ENCODE assay signal across 17 cellular contexts in genomic region chr4:181503800-181504364, GRCh38.
"Had no signal": no experiment of that assay in that cellular context is flagged by ENCODE, and none has a peak within 500 bp of the region (broad histone marks: within the 10 kb centered on the region; RNA-seq: fewer than 3 reads in every experiment).

No MANE protein-coding gene starts in this region.

- H3K36me3 ChIP-seq: colonic mucosa, neural progenitor cell had no signal

- H3K4me3 ChIP-seq: colonic mucosa, hepatocyte, neural progenitor cell, testis had no signal

- ATAC-seq: activated CD8-positive, alpha-beta T cell treated with anti-CD3 and anti-CD28 coated beads for 36 hours had no signal

- H3K36me3 Mint-ChIP-seq: neural progenitor cell had no signal

- H3K27ac Mint-ChIP-seq: activated CD8-positive, alpha-beta T cell treated with anti-CD3 and anti-CD28 coated beads for 36 hours; activated naive CD4-positive, alpha-beta T cell treated with anti-CD3 and anti-CD28 coated beads for 36 hours; activated T-helper 1 cell treated with anti-CD3 and anti-CD28 coated beads, Interleukin-12 subunit alpha, Interleukin-12 subunit beta, Interleukin-2, Interleukin-4 antibody, amounts not matched to agents 30 ng/mL and 10 ng/mL and 1 ng/mL, durations not matched to agents 14 hours and 24 hours and 36 hours; stimulated activated naive CD8-positive, alpha-beta T cell treated with anti-CD3 and anti-CD28 coated beads, Interleukin-15, Interleukin-2, amounts not matched to agents 100 ng/mL and 50 ng/mL, for 24 hours had no signal

- DNase-seq: activated CD4-positive, alpha-beta T cell treated with anti-CD3 and anti-CD28 coated beads for 4 hours; activated CD8-positive, alpha-beta memory T cell treated with anti-CD3 and anti-CD28 coated beads, Interleukin-2, amount 50 U/mL, for 48 hours; activated CD8-positive, alpha-beta T cell treated with anti-CD3 and anti-CD28 coated beads for 36 hours; activated naive CD4-positive, alpha-beta T cell treated with anti-CD3 and anti-CD28 coated beads for 36 hours; caudate nucleus; colonic mucosa; effector CD4-positive, alpha-beta T cell; kidney glomerular epithelial cell; stimulated activated CD4-positive, alpha-beta T cell treated with anti-CD3 and anti-CD28 coated beads, Interleukin-15, amount 100 ng/mL, for 24 hours; stimulated activated CD4-positive, alpha-beta T cell treated with anti-CD3 and anti-CD28 coated beads, Interleukin-4, amount 100 ng/mL, for 24 hours; T1000; testis had no signal

- H3K27me3 ChIP-seq: colonic mucosa, neural progenitor cell, testis had no signal

- H3K9me3 ChIP-seq: colonic mucosa, testis had no signal

- H3K4me3 Mint-ChIP-seq: activated CD8-positive, alpha-beta T cell treated with anti-CD3 and anti-CD28 coated beads for 36 hours; activated naive CD4-positive, alpha-beta T cell treated with anti-CD3 and anti-CD28 coated beads for 36 hours; activated T-helper 1 cell treated with anti-CD3 and anti-CD28 coated beads, Interleukin-12 subunit alpha, Interleukin-12 subunit beta, Interleukin-2, Interleukin-4 antibody, amounts not matched to agents 30 ng/mL and 10 ng/mL and 1 ng/mL, durations not matched to agents 14 hours and 24 hours and 36 hours; neural progenitor cell; stimulated activated naive CD8-positive, alpha-beta T cell treated with anti-CD3 and anti-CD28 coated beads, Interleukin-15, Interleukin-2, amounts not matched to agents 100 ng/mL and 50 ng/mL, for 24 hours had no signal

- H3K27me3 Mint-ChIP-seq: activated CD8-positive, alpha-beta T cell treated with anti-CD3 and anti-CD28 coated beads for 36 hours; stimulated activated naive CD8-positive, alpha-beta T cell treated with anti-CD3 and anti-CD28 coated beads, Interleukin-15, Interleukin-2, amounts not matched to agents 100 ng/mL and 50 ng/mL, for 24 hours had no signal

- H3K27ac ChIP-seq: colonic mucosa, hepatocyte, neural progenitor cell, parathyroid adenoma, testis had no signal

- H3K4me1 ChIP-seq: colonic mucosa, parathyroid adenoma, testis had no signal

- H3K9me3 Mint-ChIP-seq: activated naive CD4-positive, alpha-beta T cell treated with anti-CD3 and anti-CD28 coated beads for 36 hours; activated T-helper 1 cell treated with anti-CD3 and anti-CD28 coated beads, Interleukin-12 subunit alpha, Interleukin-12 subunit beta, Interleukin-2, Interleukin-4 antibody, amounts not matched to agents 30 ng/mL and 10 ng/mL and 1 ng/mL, durations not matched to agents 14 hours and 24 hours and 36 hours; stimulated activated naive CD8-positive, alpha-beta T cell treated with anti-CD3 and anti-CD28 coated beads, Interleukin-15, Interleukin-2, amounts not matched to agents 100 ng/mL and 50 ng/mL, for 24 hours had no signal
